ENCODE assay signal across 31 cellular contexts in genomic region chr5:3060283-3060682, GRCh38.
DNase-seq lines count a peak whose midpoint lies in the region; ATAC-seq, FAIRE-seq and TF ChIP-seq lines count a peak whose summit lies in the region.
"Had no signal": no experiment of that assay in that cellular context is flagged by ENCODE, and none has a peak within 500 bp of the region (broad histone marks: within the 10 kb centered on the region; RNA-seq: fewer than 3 reads in every experiment).

No MANE protein-coding gene starts in this region.

- no peak overlapping the region for H2BK20ac ChIP-seq in H1 (ENCODE audit: low read length)

- H3K14ac ChIP-seq in H1 (ENCODE audit: insufficient read length) = no peak overlapping the region

- no peak for TF ChIP-seq CTCF in HEK293 (tag by site-specific recombination; IDR thresholded peaks at IDR 0.05)
- no peak for TF ChIP-seq CTCF in H1 (IDR thresholded peaks at IDR 0.05; ENCODE audit: control extremely low read depth in 1 of 3, insufficient read depth in 1 of 3, low read depth in 1 of 3, low read length in 3 of 3)

- TF ChIP-seq POLR2A in H1 (IDR thresholded peaks at IDR 0.05; ENCODE audit: control extremely low read depth in 1 of 2, low read depth in 2 of 2, low read length in 2 of 2) = no peak

- no peaks in the 10 kb centered on the region for H3K79me2 ChIP-seq in H1 (ENCODE audit: control insufficient read depth in 1 of 2, insufficient read depth in 2 of 2, low read length in 2 of 2)

- H3K56ac ChIP-seq in H1 (replicated peaks; ENCODE audit: insufficient read length, low read depth, low read length) = no peak overlapping the region

- H3K4me3 ChIP-seq in HEK293 (ENCODE audit: low read depth, low read length) = no peak overlapping the region
- H3K4me3 ChIP-seq in H1 (ENCODE audit: extremely low read depth in 1 of 4, insufficient read depth in 2 of 4, low read depth in 3 of 4, low read length in 4 of 4) = no peak overlapping the region
- H3K4me3 ChIP-seq: A549; BLaER1; BLaER1 treated with 17β-estradiol and CSF1 and Interleukin-3, amounts not matched to agents 10 nM and 100 nM had no signal

- DNase-seq in H1 (ENCODE audit: low read depth in 1 of 2, low spot score in 2 of 2) (no peak), NCI-H2029 treated with DMSO at 0.1 percent for 48 hours (lab: John Stamatoyannopoulos, UW) (no peak), sciatic nerve (ENCODE audit: low spot score) (no peak)
- DNase-seq: 8988T; ACHN; AML-193; BE2C; C1 segment of cervical spinal cord; Caco-2; Calu3; CD4-positive, alpha-beta memory T cell; CD4-positive, alpha-beta T cell; CD4-positive, CD25-positive, alpha-beta regulatory T cell; CD8-positive, alpha-beta memory T cell; CD8-positive, alpha-beta T cell; COR-L47; DMS 273 treated with DMSO at 0.1 percent for 48 hours; DMS153; DMS53; DMS79; DMS79 treated with DMSO at 0.1 percent for 48 hours; DND-41; EL had no signal

- no peak overlapping the region for H2BK120ac ChIP-seq in H1 (replicated peaks; ENCODE audit: low read depth, low read length)

- no peak overlapping the region for H2BK5ac ChIP-seq in H1 (ENCODE audit: low read depth, low read length)

- ATAC-seq in sciatic nerve = no peak
- ATAC-seq: A549; CD8-positive, alpha-beta T cell had no signal

- CTCF ChIA-PET in HEK293 (lab: Yijun Ruan, JAX) = no interaction called here
- CTCF ChIA-PET in H1 (lab: Charles Lee; ENCODE audit: partially characterized antibody) = interaction anchor here (0.6 to 1.9 kb wide), 2 partner anchors 12 to 1500 kb away, joined by 4 to 5 read pairs; no protein-coding TSS in a partner anchor

- H3K9ac ChIP-seq in H1 (replicated peaks in 1 of 4; ENCODE audit: extremely low read depth in 1 of 4, low read depth in 3 of 4, low read length in 3 of 4) = no peak overlapping the region
- H3K9ac ChIP-seq: BLaER1; BLaER1 treated with 17β-estradiol and CSF1 and Interleukin-3, amounts not matched to agents 10 nM and 100 nM had no signal

- no peaks in the 10 kb centered on the region for H4K20me1 ChIP-seq in H1 (replicated peaks in 1 of 2; ENCODE audit: control insufficient read depth in 1 of 2, insufficient read depth in 2 of 2, low read length in 2 of 2)
- H4K20me1 ChIP-seq: BLaER1; BLaER1 treated with 17β-estradiol and CSF1 and Interleukin-3, amounts not matched to agents 10 nM and 100 nM had no signal

- H3K36me3 ChIP-seq in HEK293 (ENCODE audit: control insufficient read depth in 2 of 2, insufficient read depth in 1 of 2, low read length in 2 of 2) (no peaks in the 10 kb centered on the region), H1 (ENCODE audit: control insufficient read depth in 2 of 4, insufficient read depth in 4 of 4, low read length in 3 of 4) (no peaks in the 10 kb centered on the region; a peak in 1 of 8 replicates)
- H3K36me3 ChIP-seq: BE2C, BLaER1 had no signal

- no peaks in the 10 kb centered on the region for H3K9me3 ChIP-seq in HEK293 (ENCODE audit: control insufficient read depth, insufficient read depth, low read depth, low read length)
- peaks cover 0 to 3% of the 10 kb centered on the region in 2 experiments; a peak in 2 of 4 replicates for H3K9me3 ChIP-seq in H1 (ENCODE audit: insufficient read depth in 2 of 2, low read depth in 1 of 2, low read length in 1 of 2)

- no peak overlapping the region for H3K23ac ChIP-seq in H1 (ENCODE audit: insufficient read length)

- H3K18ac ChIP-seq in H1 (ENCODE audit: extremely low read depth, low read length) = no peak overlapping the region

- TF ChIP-seq RAD21 in H1 (IDR thresholded peaks at IDR 0.05 in 1 of 2, conservative IDR thresholded peaks at IDR 0.05 in 1 of 2; ENCODE audit: low read depth in 2 of 2, low read length in 2 of 2) = no peak

- H4K8ac ChIP-seq in H1 (ENCODE audit: extremely low read depth, insufficient read depth, low read length) = no peak overlapping the region

- POLR2A ChIA-PET in HEK293 (lab: Yijun Ruan, JAX) (no interaction called here), H1 (lab: Charles Lee; ENCODE audit: partially characterized antibody) (no interaction called here)

- H3K23me2 ChIP-seq in H1 (ENCODE audit: low read depth, low read length) = no peaks in the 10 kb centered on the region

- no peak for FAIRE-seq in H1 (lab: Jason Lieb, UNC)
- FAIRE-seq: A204.1, A549, D721Med had no signal

- no peak overlapping the region for H3K4ac ChIP-seq in H1 (replicated peaks; ENCODE audit: insufficient read length, low read depth, low read length)

- H3K4me1 ChIP-seq in HEK293 (ENCODE audit: control insufficient read depth, insufficient read depth, low read length) (no peaks in the 10 kb centered on the region), H1 (replicated peaks in 1 of 4; ENCODE audit: control insufficient read depth in 3 of 4, insufficient read depth in 4 of 4, low read length in 3 of 4) (peaks cover 0 to 6% (median under 1%) of the 10 kb centered on the region in 4 experiments; a peak in 2 of 7 replicates)
- H3K4me1 ChIP-seq: A549; BE2C; BLaER1 treated with 17β-estradiol and CSF1 and Interleukin-3, amounts not matched to agents 10 nM and 100 nM; Caco-2 had no signal

- H2BK12ac ChIP-seq in H1 (ENCODE audit: low read depth, low read length) = no peak overlapping the region

- H3K4me2 ChIP-seq in H1 (ENCODE audit: insufficient read depth in 1 of 2, low read depth in 2 of 2, low read length in 2 of 2) = no peak overlapping the region
- H3K4me2 ChIP-seq: A549; BLaER1; BLaER1 treated with 17β-estradiol and CSF1 and Interleukin-3, amounts not matched to agents 10 nM and 100 nM had no signal

- no peak overlapping the region for H4K91ac ChIP-seq in H1 (replicated peaks; ENCODE audit: insufficient read length, low read length)

- H2AFZ ChIP-seq in H1 (ENCODE audit: low read length) = no peak overlapping the region

- intact Hi-C loops in sciatic nerve (cut with DNase I) = no loop called here

- H3K79me1 ChIP-seq in H1 (ENCODE audit: low read depth, low read length) = no peaks in the 10 kb centered on the region; the same call in 1 of the 2 replicates

- no peak overlapping the region for H2BK15ac ChIP-seq in H1 (ENCODE audit: low read length)

- H3K27me3 ChIP-seq in H1 (replicated peaks in 1 of 4; ENCODE audit: control insufficient read depth in 3 of 4, extremely low read depth in 1 of 4, insufficient read depth in 3 of 4, low read length in 3 of 4) = no peaks in the 10 kb centered on the region
- H3K27me3 ChIP-seq: BE2C; BLaER1; BLaER1 treated with 17β-estradiol and CSF1 and Interleukin-3, amounts not matched to agents 10 nM and 100 nM had no signal

- no peak for TF ChIP-seq EP300 in H1 (IDR thresholded peaks at IDR 0.05; ENCODE audit: borderline replicate concordance in 1 of 2, low read depth in 2 of 2, low read length in 2 of 2)

- H3K27ac ChIP-seq in HEK293 (ENCODE audit: extremely low read depth, low read depth, low read length) (no peak overlapping the region), H1 (ENCODE audit: low read depth, low read length) (no peak overlapping the region)
- H3K27ac ChIP-seq: 22Rv1; A549; BLaER1; BLaER1 treated with 17β-estradiol and CSF1 and Interleukin-3, amounts not matched to agents 10 nM and 100 nM; C4-2B had no signal

- no peak overlapping the region for H2AK5ac ChIP-seq in H1 (ENCODE audit: low read depth, low read length)

- 90% methylated on average over 2 of the region's 2 CpGs; no CpG with 5 or more reads in 1 of the 2 experiments for WGBS in H1 (ENCODE audit: extremely low coverage in 1 of 2, insufficient coverage in 1 of 2, insufficient read length in 1 of 2, insufficient replicate concordance in 2 of 2, low coverage in 1 of 2, low lambda C conversion rate in 2 of 2, missing lambda C conversion rate in 1 of 2), 2 experiments

- H4K5ac ChIP-seq in H1 (ENCODE audit: insufficient read length, low read depth, low read length) = no peak overlapping the region

TF ChIP-seq in HEK293, 187 proteins besides CTCF, POLR2A, EP300 and RAD21 (continues in another document):
- no peak for TF ChIP-seq RBAK (tag by site-specific recombination; IDR thresholded peaks at IDR 0.05)
- TF ChIP-seq ZNF423 (tag by site-specific recombination; IDR thresholded peaks at IDR 0.05) = no peak
- no peak for TF ChIP-seq ZNF18 (tag by site-specific recombination; IDR thresholded peaks at IDR 0.05)

TF ChIP-seq in H1, 55 proteins besides CTCF, POLR2A, EP300 and RAD21 (continues in another document):
- TF ChIP-seq ZNF274 (IDR thresholded peaks at IDR 0.05; ENCODE audit: borderline replicate concordance, extremely low read depth, low read length) = peak; percentile 41; the same call in 1 of the 2 replicates

Comparison
In these comparisons a context has a peak if more than half of its experiments do, and no peak if none do; other contexts are left out.
1. Of the 6 proteins assayed by ChIP-seq in both HEK293 and H1: peak only in HEK293: none; only in H1: ZNF274; in both: none; in neither: 5.